In the genomic region with DNA sequence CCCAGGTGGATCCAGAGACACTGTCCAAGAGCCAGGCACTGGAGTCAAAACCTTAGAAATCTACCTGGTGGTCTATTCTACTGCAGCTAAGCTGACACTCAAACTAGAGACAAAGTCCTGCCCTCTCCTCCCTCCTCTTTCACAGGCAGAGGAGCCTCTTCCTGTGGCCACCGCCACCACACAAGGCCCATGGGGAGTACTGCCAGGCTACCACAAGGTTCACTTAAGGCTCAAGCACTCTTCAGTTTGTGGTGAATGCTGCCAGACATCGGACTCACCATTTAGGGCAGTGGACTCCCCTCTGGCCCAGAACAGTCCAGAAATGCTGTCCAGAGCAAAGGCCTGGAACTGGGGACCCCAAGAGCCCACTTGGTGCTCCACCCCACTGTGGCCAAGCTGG, we compare ENCODE assay signal across 18 cellular contexts.
DNase-seq lines count a peak whose midpoint lies in the region; ATAC-seq, FAIRE-seq and TF ChIP-seq lines count a peak whose summit lies in the region.
"Had no signal": no experiment of that assay in that cellular context is flagged by ENCODE, and none has a peak within 500 bp of the region (broad histone marks: within the 10 kb centered on the region; RNA-seq: fewer than 3 reads in every experiment).

No MANE protein-coding gene starts in this region.

- no peaks in the 10 kb centered on the region for H3K27me3 ChIP-seq in Loucy (ENCODE audit: insufficient read depth, low read length, poor library complexity, severe bottlenecking)
- no peaks in the 10 kb centered on the region for H3K27me3 ChIP-seq in vagina

- no peaks in the 10 kb centered on the region for H4K20me1 ChIP-seq in Loucy (ENCODE audit: insufficient read depth, low read length, poor library complexity, severe bottlenecking)

- no peak for TF ChIP-seq POLR2A in vagina (IDR thresholded peaks at IDR 0.05)

- H3K9me3 ChIP-seq in Loucy (ENCODE audit: insufficient read depth, low read depth, low read length) (no peaks in the 10 kb centered on the region), kidney (ENCODE audit: control insufficient read depth in 1 of 2, low read length in 2 of 2) (no peaks in the 10 kb centered on the region), vagina (no peaks in the 10 kb centered on the region)

- H3K9ac ChIP-seq in Loucy (ENCODE audit: low read depth, low read length, poor library complexity, severe bottlenecking) (peak overlapping the region; percentile 54), kidney (ENCODE audit: low read length in 2 of 2) (no peak overlapping the region)

- no peaks in the 10 kb centered on the region for H3K79me2 ChIP-seq in Loucy (ENCODE audit: insufficient read depth, low read length)

- peak; percentile 49 for DNase-seq in activated CD8-positive, alpha-beta memory T cell treated with anti-CD3 and anti-CD28 coated beads for 24 hours
- no peak for DNase-seq in activated CD8-positive, alpha-beta memory T cell treated with anti-CD3 and anti-CD28 coated beads, Interleukin-2, amount 50 U/mL, for 48 hours
- DNase-seq in kidney, result peak; percentile 26
- DNase-seq in vagina (ENCODE audit: extremely low spot score in 2 of 2), result peak; percentile 62 to 74
- no peak for DNase-seq in iPS-NIHi11 (ENCODE audit: low spot score)
- DNase-seq: AML-193, Calu3, DMS79 treated with DMSO at 0.1 percent for 48 hours, GF-D8, GOT3, H7, HFFc6 had no signal

- H3K36me3 ChIP-seq in Loucy (ENCODE audit: insufficient read depth, low read length), result no peaks in the 10 kb centered on the region
- H3K36me3 ChIP-seq in kidney (ENCODE audit: control insufficient read depth in 1 of 2, insufficient read depth in 2 of 2, low read length in 2 of 2), result no peaks in the 10 kb centered on the region
- no peaks in the 10 kb centered on the region for H3K36me3 ChIP-seq in vagina

- intact Hi-C loops in kidney (cut with DNase I) (no loop called here), vagina (cut with DNase I) (no loop called here)

- TF ChIP-seq CTCF in Loucy (conservative IDR thresholded peaks at IDR 0.05; ENCODE audit: low read length) (no peak), kidney (IDR thresholded peaks at IDR 0.05; ENCODE audit: borderline replicate concordance, extremely low read depth, insufficient read depth) (no peak), vagina (IDR thresholded peaks at IDR 0.05) (no peak)

- peak overlapping the region; percentile 45 for H3K4me3 ChIP-seq in Loucy (ENCODE audit: low read length, poor library complexity, severe bottlenecking)
- no peak overlapping the region for H3K4me3 ChIP-seq in kidney (ENCODE audit: low read length in 2 of 2)
- H3K4me3 ChIP-seq in vagina, result no peak overlapping the region
- H3K4me3 ChIP-seq: A549 had no signal

- H3K4me2 ChIP-seq in Loucy (ENCODE audit: low read depth, low read length, poor library complexity, severe bottlenecking), result peak overlapping the region; percentile 62
- H3K4me2 ChIP-seq: A549 had no signal

- no peak overlapping the region for H3K27ac ChIP-seq in kidney (ENCODE audit: low read depth in 2 of 2, low read length in 2 of 2)
- H3K27ac ChIP-seq in vagina, result no peak overlapping the region
- H3K27ac ChIP-seq: 22Rv1, A549 had no signal

- H3K9me2 ChIP-seq in Loucy (replicated peaks; ENCODE audit: low read depth, low read length), result no peaks in the 10 kb centered on the region

- no peak for FAIRE-seq in kidney (lab: Jason Lieb, UNC)

- no peak for ATAC-seq in HG03571 (IDR thresholded peaks at IDR 0.05; ENCODE audit: unreplicated experiment)
- ATAC-seq: A549; CD8-positive, alpha-beta T cell; HCT116 had no signal

- H3K4me1 ChIP-seq in Loucy (ENCODE audit: insufficient read depth, low read length, poor library complexity, severe bottlenecking) (peaks cover 17% of the 10 kb centered on the region), kidney (ENCODE audit: control insufficient read depth in 1 of 2, insufficient read depth in 1 of 2, low read depth in 1 of 2, low read length in 2 of 2) (no peaks in the 10 kb centered on the region), vagina (no peaks in the 10 kb centered on the region)
- H3K4me1 ChIP-seq: A549 had no signal

- H3F3A ChIP-seq in Loucy (ENCODE audit: low read depth), result no peaks in the 10 kb centered on the region

- H2AFZ ChIP-seq in Loucy (ENCODE audit: low read length), result 0 out of 2 replicates have a peak overlapping the region, but pooled peaks have one; percentile 29

Comparison
In these comparisons a context has a peak if more than half of its experiments do, and no peak if none do; other contexts are left out.
1. DNase-seq: peak in activated CD8-positive, alpha-beta memory T cell treated with anti-CD3 and anti-CD28 coated beads for 24 hours (single experiment), kidney (single experiment) and vagina (2 of 2); none in activated CD8-positive, alpha-beta memory T cell treated with anti-CD3 and anti-CD28 coated beads, Interleukin-2, amount 50 U/mL, for 48 hours (single experiment) and iPS-NIHi11 (single experiment).